Comparison of ENCODE assay signal across 9 cellular contexts in genomic region chrX:11533211-11533651, GRCh38.
A peak's percentile ranks its signal among the peaks of the same experiment; 100 is the strongest.
DNase-seq lines count a peak whose midpoint lies in the region; ATAC-seq lines count a peak whose summit lies in the region.
"Had no signal": no experiment of that assay in that cellular context is flagged by ENCODE, and none has a peak within 500 bp of the region (broad histone marks: within the 10 kb centered on the region; RNA-seq: fewer than 3 reads in every experiment).

No MANE protein-coding gene starts in this region.

- H3K27ac ChIP-seq in epithelial cell of prostate = no peak overlapping the region
- H3K27ac ChIP-seq in naive thymus-derived CD4-positive, alpha-beta T cell (ENCODE audit: low read depth, low read length) = no peak overlapping the region

- H3K36me3 Mint-ChIP-seq in naive thymus-derived CD4-positive, alpha-beta T cell = no peaks in the 10 kb centered on the region

- DNase-seq in AG08395 (ENCODE audit: low spot score) (peak; percentile 79), NCI-H1105 (lab: John Stamatoyannopoulos, UW) (peak; percentile 59), SHP77 treated with DMSO at 0.1 percent for 48 hours (lab: John Stamatoyannopoulos, UW) (peak; percentile 52), epithelial cell of prostate (ENCODE audit: low read depth, low spot score) (peak; percentile 16), 8988T (no peak)
- peak in 7 of 9 donors; percentile 35 to 82 (median 68) for DNase-seq in naive thymus-derived CD4-positive, alpha-beta T cell

- no peaks in the 10 kb centered on the region for H3K36me3 ChIP-seq in naive thymus-derived CD4-positive, alpha-beta T cell (ENCODE audit: control insufficient read depth in 2 of 3, insufficient read depth in 3 of 3, low read length in 3 of 3)
- H3K36me3 ChIP-seq: HAP-1 had no signal

- ATAC-seq in GM18498 (IDR thresholded peaks at IDR 0.05; ENCODE audit: unreplicated experiment) (peak; percentile 74), HG02763 (IDR thresholded peaks at IDR 0.05; ENCODE audit: unreplicated experiment) (peak; percentile 96)
- ATAC-seq in naive thymus-derived CD4-positive, alpha-beta T cell = peak; percentile 99

- no peaks in the 10 kb centered on the region for H3K27me3 ChIP-seq in naive thymus-derived CD4-positive, alpha-beta T cell (ENCODE audit: control insufficient read depth in 2 of 2, insufficient read depth in 2 of 2, low read length in 2 of 2)

- no peak overlapping the region for H3K4me3 ChIP-seq in naive thymus-derived CD4-positive, alpha-beta T cell (ENCODE audit: low read length)
- H3K4me3 ChIP-seq: HAP-1 had no signal

- POLR2A ChIA-PET in naive thymus-derived CD4-positive, alpha-beta T cell (lab: Charles Lee) = no interaction called here

- no peaks in the 10 kb centered on the region for H3K4me1 Mint-ChIP-seq in naive thymus-derived CD4-positive, alpha-beta T cell

- H3K4me1 ChIP-seq in naive thymus-derived CD4-positive, alpha-beta T cell (ENCODE audit: control insufficient read depth in 2 of 2, insufficient read depth in 2 of 2, low read length in 2 of 2) = no peaks in the 10 kb centered on the region
- H3K4me1 ChIP-seq: HAP-1 had no signal

- intact Hi-C loops in naive thymus-derived CD4-positive, alpha-beta T cell (cut with micrococcal nuclease) = loop anchor here (1.0 to 10.0 kb wide), 8 partner anchors 191 to 1168 kb away; no protein-coding TSS in a partner anchor

- H3K4me3 Mint-ChIP-seq in naive thymus-derived CD4-positive, alpha-beta T cell = no peak overlapping the region

- CTCF ChIA-PET in naive thymus-derived CD4-positive, alpha-beta T cell (lab: Charles Lee) = no interaction called here

- no peaks in the 10 kb centered on the region for H3K9me3 Mint-ChIP-seq in naive thymus-derived CD4-positive, alpha-beta T cell

- no peaks in the 10 kb centered on the region for H3K9me3 ChIP-seq in naive thymus-derived CD4-positive, alpha-beta T cell (ENCODE audit: control insufficient read depth in 2 of 3, low read length in 3 of 3)
- H3K9me3 ChIP-seq: HAP-1 had no signal

- H3K27ac Mint-ChIP-seq in naive thymus-derived CD4-positive, alpha-beta T cell = no peak overlapping the region

- peaks cover 0 to 2% (median 0%) of the 10 kb centered on the region in 5 donors for H3K27me3 Mint-ChIP-seq in naive thymus-derived CD4-positive, alpha-beta T cell
